Comparison of ENCODE assay signal across 9 cellular contexts in the genomic region with DNA sequence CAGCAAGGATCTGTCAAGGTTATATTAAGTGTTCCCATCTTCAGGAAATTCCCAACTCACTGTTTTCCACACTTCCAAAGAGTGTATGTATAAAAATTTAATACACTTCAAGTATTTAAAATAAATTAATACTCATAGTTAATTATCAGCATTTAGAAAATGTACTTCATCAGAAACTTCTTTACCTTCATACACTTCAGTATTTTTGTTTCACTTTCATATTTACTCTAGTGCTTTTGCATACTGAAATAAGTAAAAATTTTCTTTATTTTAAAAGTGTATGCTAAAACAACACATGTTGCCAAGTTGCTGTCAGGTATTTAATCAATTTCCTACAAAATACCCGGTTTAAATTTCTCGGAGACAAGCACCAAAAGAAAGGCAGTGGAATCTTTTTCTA. TPM values are rescaled to one million over a fixed set of nuclear protein-coding genes. Genes with fewer than 3 reads are reported as not detected.
DNase-seq lines count a peak whose midpoint lies in the region; ATAC-seq, FAIRE-seq and TF ChIP-seq lines count a peak whose summit lies in the region.
"Had no signal": no experiment of that assay in that cellular context is flagged by ENCODE, and none has a peak within 500 bp of the region (broad histone marks: within the 10 kb centered on the region; RNA-seq: fewer than 3 reads in every experiment).

No MANE protein-coding gene starts in this region.

- peaks cover 15% of the 10 kb centered on the region; the same call in 1 of the 2 replicates for H3K36me3 ChIP-seq in DOHH2 (ENCODE audit: control insufficient read depth, low read length)
- H3K36me3 ChIP-seq in SU-DHL-6 (ENCODE audit: low read length): 0 out of 2 replicates have a peak, but pooled peaks cover 2% of the 10 kb centered on the region
- H3K36me3 ChIP-seq in kidney epithelial cell (ENCODE audit: control insufficient read depth, insufficient read depth, low read length): no peaks in the 10 kb centered on the region

- H3K4me3 ChIP-seq in DOHH2 (ENCODE audit: low read length) (no peak overlapping the region), SU-DHL-6 (ENCODE audit: insufficient read depth, low read length, poor library complexity, severe bottlenecking) (no peak overlapping the region), kidney epithelial cell (ENCODE audit: low read depth, low read length) (peak overlapping the region; percentile 7)
- H3K4me3 ChIP-seq: SK-N-MC had no signal

- TF ChIP-seq POLR2A in GM12891 (IDR thresholded peaks at IDR 0.05; ENCODE audit: low read depth, low read length): no peak

- no peaks in the 10 kb centered on the region for H4K20me1 ChIP-seq in DOHH2 (ENCODE audit: control insufficient read depth, insufficient read depth, low read depth, low read length)
- peaks cover 31% of the 10 kb centered on the region for H4K20me1 ChIP-seq in SU-DHL-6 (ENCODE audit: low read depth, low read length)

- H3K79me2 ChIP-seq in DOHH2 (ENCODE audit: control insufficient read depth, low read length): peaks cover 87% of the 10 kb centered on the region
- peaks cover 75% of the 10 kb centered on the region for H3K79me2 ChIP-seq in SU-DHL-6 (ENCODE audit: insufficient read depth, low read length)

- no peak overlapping the region for H2AFZ ChIP-seq in SU-DHL-6 (ENCODE audit: low read depth, low read length, severe bottlenecking)

- H3K4me2 ChIP-seq in DOHH2 (ENCODE audit: low read length): 0 out of 2 replicates have a peak overlapping the region, but pooled peaks have one; percentile 8
- peak overlapping the region; percentile 64 for H3K4me2 ChIP-seq in SU-DHL-6 (ENCODE audit: low read depth, low read length, poor library complexity, severe bottlenecking)

- no peak overlapping the region for H3K9ac ChIP-seq in SU-DHL-6 (ENCODE audit: low read length)

- DNase-seq in kidney epithelial cell (ENCODE audit: low read depth) (no peak), NCI-H2227 (lab: John Stamatoyannopoulos, UW; ENCODE audit: unreplicated experiment) (no peak), GM12891 (ENCODE audit: insufficient read length, low spot score) (no peak), COLO829 (ENCODE audit: low spot score) (no peak)
- no peak for DNase-seq in activated CD4-positive, alpha-beta T cell treated with anti-CD3 and anti-CD28 coated beads for 4 hours

- no peak for TF ChIP-seq CTCF in DOHH2 (IDR thresholded peaks at IDR 0.05; ENCODE audit: low read depth, low read length, poor library complexity, severe bottlenecking)
- no peak for TF ChIP-seq CTCF in SU-DHL-6 (IDR thresholded peaks at IDR 0.05; ENCODE audit: insufficient read depth, low read length, poor library complexity, severe bottlenecking)
- no peak for TF ChIP-seq CTCF in kidney epithelial cell (IDR thresholded peaks at IDR 0.05; ENCODE audit: insufficient read depth, low read length, poor library complexity, severe bottlenecking)

- peaks cover 4% of the 10 kb centered on the region; the same call in 1 of the 2 replicates for H3K4me1 ChIP-seq in DOHH2 (ENCODE audit: control insufficient read depth, low read length)

- H3K27me3 ChIP-seq in DOHH2 (ENCODE audit: control insufficient read depth, low read length) (no peaks in the 10 kb centered on the region), SU-DHL-6 (ENCODE audit: low read length) (no peaks in the 10 kb centered on the region), kidney epithelial cell (ENCODE audit: control insufficient read depth, insufficient read depth, low read length) (no peaks in the 10 kb centered on the region)

- H3F3A ChIP-seq in DOHH2 (ENCODE audit: control insufficient read depth, insufficient read depth): no peaks in the 10 kb centered on the region
- no peaks in the 10 kb centered on the region for H3F3A ChIP-seq in SU-DHL-6 (ENCODE audit: insufficient read depth)

- H3K27ac ChIP-seq in DOHH2 (ENCODE audit: low read depth, low read length) (no peak overlapping the region), SU-DHL-6 (ENCODE audit: low read depth, low read length) (no peak overlapping the region)
- H3K27ac ChIP-seq: SK-N-MC had no signal

- H3K9me3 ChIP-seq in DOHH2 (ENCODE audit: control insufficient read depth, insufficient read depth, low read length) (no peaks in the 10 kb centered on the region), SU-DHL-6 (ENCODE audit: insufficient read depth, low read length) (no peaks in the 10 kb centered on the region)

- no peak for FAIRE-seq in GM12891 (lab: Jason Lieb, UNC)

- no peaks in the 10 kb centered on the region for H3K9me2 ChIP-seq in DOHH2 (replicated peaks; ENCODE audit: control insufficient read depth, low read length)
- no peaks in the 10 kb centered on the region for H3K9me2 ChIP-seq in SU-DHL-6 (replicated peaks; ENCODE audit: insufficient read depth, low read length)

- peak; percentile 48 for ATAC-seq in GM21576 (IDR thresholded peaks at IDR 0.05; ENCODE audit: unreplicated experiment)

TF ChIP-seq in GM12891, 5 proteins besides CTCF, POLR2A, EP300 and RAD21:
- no peak for TF ChIP-seq TAF1 (IDR thresholded peaks at IDR 0.05; ENCODE audit: low read depth, low read length)
- TF ChIP-seq POU2F2 (IDR thresholded peaks at IDR 0.05; ENCODE audit: low read depth, low read length): no peak
- TF ChIP-seq POLR2AphosphoS5 (IDR thresholded peaks at IDR 0.05; ENCODE audit: low read depth, low read length): no peak
- TF ChIP-seq SPI1 (IDR thresholded peaks at IDR 0.05; ENCODE audit: low read depth, low read length): no peak
- no peak for TF ChIP-seq PAX5 (IDR thresholded peaks at IDR 0.05; ENCODE audit: insufficient read depth, low read length, severe bottlenecking)

RNA-seq across cellular contexts. Expression of a gene that starts 16.5 kb away (rescaled TPM):
- 19.9 and 23.3 TPM in 2 replicates for total RNA-seq in kidney epithelial cell
- polyA plus RNA-seq in GM12891 (2012; ENCODE audit: low read depth, missing spikeins): 3.6 TPM
